In the genomic region with DNA sequence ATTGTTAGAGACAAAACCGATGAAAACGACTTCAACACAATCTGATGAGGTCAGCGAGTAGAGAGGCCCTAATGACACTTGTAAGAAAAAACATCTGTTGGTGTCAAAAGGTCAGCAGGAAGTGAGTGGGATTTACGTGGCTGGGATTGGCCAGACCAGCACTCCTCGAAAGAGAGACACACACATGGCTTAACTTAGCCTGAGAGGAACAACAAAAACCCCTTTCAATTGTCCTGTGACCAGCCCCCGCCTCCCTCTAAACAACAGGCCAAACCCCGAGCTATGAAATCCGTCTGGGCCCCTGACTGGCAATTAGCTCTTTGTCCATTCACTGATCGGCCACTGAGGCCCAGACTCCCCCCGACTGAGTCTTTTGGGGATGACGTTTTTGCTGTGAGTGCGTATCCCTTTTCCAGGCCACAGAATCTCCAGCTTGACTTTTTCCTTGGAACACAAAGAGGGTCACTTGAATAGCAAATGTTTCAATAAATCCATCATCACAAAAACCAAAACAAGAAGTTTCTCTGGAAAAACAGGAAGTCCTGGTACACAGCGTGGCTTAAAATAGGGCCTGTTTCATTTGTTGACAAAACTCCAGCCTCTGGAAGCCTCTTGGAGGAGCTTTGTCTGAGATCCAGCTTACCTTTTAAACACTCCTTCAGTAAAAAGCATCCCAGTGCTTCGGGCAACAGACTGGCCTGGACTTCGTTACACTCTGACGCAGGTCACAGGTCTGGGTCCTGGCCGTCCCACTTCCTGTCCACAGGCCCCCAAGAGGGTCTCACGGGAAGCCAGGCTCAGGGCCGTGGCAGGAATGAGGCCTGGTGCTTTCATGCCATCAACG, we compare ENCODE assay signal across 8 cellular contexts.
DNase-seq lines count a peak whose midpoint lies in the region; FAIRE-seq and TF ChIP-seq lines count a peak whose summit lies in the region.

No MANE protein-coding gene starts in this region.

- peak; percentile 71 for DNase-seq in MG63
- DNase-seq in bronchial epithelial cell (ENCODE audit: low read depth), result peak; percentile 33
- peak; percentile 91 for DNase-seq in left kidney (ENCODE audit: low read depth, low spot score)
- DNase-seq in stomach, result no peak
- DNase-seq in NCI-H2171 treated with DMSO at 0.1 percent for 48 hours (lab: John Stamatoyannopoulos, UW), result no peak
- no peak for DNase-seq in activated naive CD4-positive, alpha-beta T cell (lab: John Stamatoyannopoulos, UW)
- no peak for DNase-seq in SW480 (ENCODE audit: low spot score)

- H3K27ac ChIP-seq in C4-2B (peak overlapping the region; percentile 83), stomach (peak overlapping the region; percentile 55 to 93 (median 89))

- H3K4me3 ChIP-seq in MG63 (no peak overlapping the region), bronchial epithelial cell (ENCODE audit: low read depth, low read length) (no peak overlapping the region), stomach (peak overlapping the region in 1 of 4 donors; percentile 10)

- H3K9me3 ChIP-seq in MG63, result peaks cover 5% of the 10 kb centered on the region; the same call in 1 of the 2 replicates
- H3K9me3 ChIP-seq in stomach, result no peaks in the 10 kb centered on the region

- intact Hi-C loops in stomach (cut with DNase I; ENCODE audit: low total_unique reads), result no loop called here

- TF ChIP-seq EP300 in stomach (IDR thresholded peaks at IDR 0.05), result peak; percentile 5

- no peak for TF ChIP-seq POLR2A in stomach (IDR thresholded peaks at IDR 0.05)

- FAIRE-seq in bronchial epithelial cell (lab: Jason Lieb, UNC), result no peak

- H3K36me3 ChIP-seq in MG63, result peaks cover 54% of the 10 kb centered on the region
- peaks cover 6% of the 10 kb centered on the region for H3K36me3 ChIP-seq in bronchial epithelial cell (ENCODE audit: control insufficient read depth, insufficient read depth, low read length)
- H3K36me3 ChIP-seq in stomach, result peaks cover 0 to under 1% (median 0%) of the 10 kb centered on the region in 4 donors

- no peak for TF ChIP-seq CTCF in C4-2B (conservative IDR thresholded peaks at IDR 0.05)
- no peak for TF ChIP-seq CTCF in bronchial epithelial cell (IDR thresholded peaks at IDR 0.05; ENCODE audit: insufficient read depth, low read length, severe bottlenecking)
- no peak for TF ChIP-seq CTCF in stomach (IDR thresholded peaks at IDR 0.05)

- 25 to 38% (median 35%) methylated on average over 20 of the region's 20 CpGs for WGBS in stomach, 5 donors

- H3K4me1 ChIP-seq in stomach, result peaks cover 68 to 99% (median 81%) of the 10 kb centered on the region in 4 donors

- no peaks in the 10 kb centered on the region for H3K27me3 ChIP-seq in MG63
- no peaks in the 10 kb centered on the region for H3K27me3 ChIP-seq in bronchial epithelial cell (ENCODE audit: control insufficient read depth, insufficient read depth, low read length)
- H3K27me3 ChIP-seq in stomach, result no peaks in the 10 kb centered on the region

Comparison
In these comparisons a context has a peak if more than half of its experiments do, and no peak if none do; other contexts are left out.
1. DNase-seq: peak in MG63 (single experiment), bronchial epithelial cell (single experiment) and left kidney (single experiment); none in stomach (single experiment), NCI-H2171 treated with DMSO at 0.1 percent for 48 hours (single experiment), activated naive CD4-positive, alpha-beta T cell (0 of 4) and SW480 (single experiment).